In genomic region chr12:47754126-47754525, GRCh38 we compare ENCODE assay signal across 11 cellular contexts. TPM values are rescaled to one million over a fixed set of nuclear protein-coding genes. Genes with fewer than 3 reads are reported as not detected.
DNase-seq lines count a peak whose midpoint lies in the region; ATAC-seq and TF ChIP-seq lines count a peak whose summit lies in the region.
"Had no signal": no experiment of that assay in that cellular context is flagged by ENCODE, and none has a peak within 500 bp of the region (broad histone marks: within the 10 kb centered on the region; RNA-seq: fewer than 3 reads in every experiment).

No MANE protein-coding gene starts in this region.

- intact Hi-C loops in OCI-LY7 (cut with micrococcal nuclease; ENCODE audit: unreplicated experiment): no loop called here

- peaks cover 26% of the 10 kb centered on the region for H3K4me1 Mint-ChIP-seq in T-helper 2 cell treated with Interferon-gamma antibody and Interleukin-4, amounts not matched to agents 5 μg/mL and 100 μg/mL, for 36 hours (ENCODE audit: low read depth)

- H3K79me2 ChIP-seq in OCI-LY7 (ENCODE audit: insufficient read depth, low read depth, low read length): no peaks in the 10 kb centered on the region

- DNase-seq in OCI-LY7 (ENCODE audit: low spot score) (no peak), epithelial cell of esophagus (ENCODE audit: low read depth) (peak; percentile 61)
- no peak for DNase-seq in activated T-cell treated with anti-CD3 and anti-CD28 coated beads, Interleukin-2, amount 50 U/mL, for 1 hour
- no peak for DNase-seq in T-helper 2 cell treated with Interferon-gamma antibody and Interleukin-4, amounts not matched to agents 5 μg/mL and 100 μg/mL, for 36 hours (ENCODE audit: low spot score)
- DNase-seq: cortex of kidney; NCI-H1105; stimulated activated naive CD8-positive, alpha-beta T cell treated with anti-CD3 and anti-CD28 coated beads, Interleukin-15, Interleukin-2, amounts not matched to agents 100 U/mL and 50 U/mL, for 24 hours had no signal

- no peaks in the 10 kb centered on the region for H3K27me3 Mint-ChIP-seq in T-helper 2 cell treated with Interferon-gamma antibody and Interleukin-4, amounts not matched to agents 5 μg/mL and 100 μg/mL, for 36 hours (ENCODE audit: low read depth)

- no peaks in the 10 kb centered on the region for H3K36me3 ChIP-seq in BLaER1 treated with 17β-estradiol and CSF1 and Interleukin-3, amounts not matched to agents 10 nM and 100 nM
- H3K36me3 ChIP-seq in OCI-LY7 (ENCODE audit: insufficient read depth, low read length): no peaks in the 10 kb centered on the region
- H3K36me3 ChIP-seq in skeletal muscle satellite cell (ENCODE audit: insufficient read depth, low read length): no peaks in the 10 kb centered on the region

- H3K9me3 Mint-ChIP-seq in T-helper 2 cell treated with Interferon-gamma antibody and Interleukin-4, amounts not matched to agents 5 μg/mL and 100 μg/mL, for 36 hours: no peaks in the 10 kb centered on the region

- H3K4me1 ChIP-seq in BLaER1 treated with 17β-estradiol and CSF1 and Interleukin-3, amounts not matched to agents 10 nM and 100 nM: peaks cover 69 to 98% (median 95%) of the 10 kb centered on the region in 10 experiments
- peaks cover 55% of the 10 kb centered on the region for H3K4me1 ChIP-seq in OCI-LY7 (ENCODE audit: insufficient read depth, low read length, poor library complexity, severe bottlenecking)
- H3K4me1 ChIP-seq in skeletal muscle satellite cell (ENCODE audit: control insufficient read depth, insufficient read depth, low read length): peaks cover 59% of the 10 kb centered on the region

- H3K4me3 Mint-ChIP-seq in T-helper 2 cell treated with Interferon-gamma antibody and Interleukin-4, amounts not matched to agents 5 μg/mL and 100 μg/mL, for 36 hours: no peak overlapping the region

- H4K20me1 ChIP-seq in BLaER1 treated with 17β-estradiol and CSF1 and Interleukin-3, amounts not matched to agents 10 nM and 100 nM: no peaks in the 10 kb centered on the region; a peak in 1 of 22 replicates
- H4K20me1 ChIP-seq in OCI-LY7 (ENCODE audit: insufficient read depth, low read length): no peaks in the 10 kb centered on the region

- no peak for ATAC-seq in HG02610 (IDR thresholded peaks at IDR 0.05; ENCODE audit: unreplicated experiment)
- ATAC-seq in GM21360 (IDR thresholded peaks at IDR 0.05; ENCODE audit: unreplicated experiment): no peak
- ATAC-seq: stimulated activated naive CD8-positive, alpha-beta T cell treated with anti-CD3 and anti-CD28 coated beads, Interleukin-15, Interleukin-2, amounts not matched to agents 100 U/mL and 50 U/mL, for 24 hours had no signal

- peak overlapping the region; percentile 94 to 100 (median 97) for H3K4me2 ChIP-seq in BLaER1 treated with 17β-estradiol and CSF1 and Interleukin-3, amounts not matched to agents 10 nM and 100 nM
- peak overlapping the region; percentile 16; the same call in 1 of the 2 replicates for H3K4me2 ChIP-seq in OCI-LY7 (ENCODE audit: low read length)
- peak overlapping the region; percentile 30 for H3K4me2 ChIP-seq in skeletal muscle satellite cell (ENCODE audit: low read length)

- peak overlapping the region in 5 of 11 experiments; percentile 33 to 63 (median 46); a peak in 6 of 22 replicates for H3K9ac ChIP-seq in BLaER1 treated with 17β-estradiol and CSF1 and Interleukin-3, amounts not matched to agents 10 nM and 100 nM
- no peak overlapping the region for H3K9ac ChIP-seq in skeletal muscle satellite cell (ENCODE audit: low read depth, low read length)

- TF ChIP-seq CTCF in OCI-LY7 (conservative IDR thresholded peaks at IDR 0.05; ENCODE audit: low read length) (no peak), epithelial cell of esophagus (IDR thresholded peaks at IDR 0.05; ENCODE audit: insufficient read depth, low read depth, low read length, missing control alignments) (no peak)

- no peaks in the 10 kb centered on the region for H3K9me2 ChIP-seq in OCI-LY7 (ENCODE audit: insufficient read depth, low read length)

- no TSS peak for BruUV-seq in OCI-LY7 (replicated peaks; lab: Mats Ljungman, UMichigan)

- POLR2A ChIA-PET in OCI-LY7 (lab: Charles Lee): interaction anchor here (6.7 kb wide), 1 partner anchor 13 kb away, joined by 44 read pairs; no protein-coding TSS in a partner anchor

- H3K4me3 ChIP-seq in BLaER1 treated with 17β-estradiol and CSF1 and Interleukin-3, amounts not matched to agents 10 nM and 100 nM: peak overlapping the region in 7 of 10 experiments; percentile 3 to 47 (median 32); a peak in 7 of 20 replicates
- H3K4me3 ChIP-seq in OCI-LY7 (ENCODE audit: low read depth, low read length, poor library complexity, severe bottlenecking) (no peak overlapping the region), epithelial cell of esophagus (ENCODE audit: low read length) (no peak overlapping the region), skeletal muscle satellite cell (ENCODE audit: low read length) (no peak overlapping the region)

- H2AFZ ChIP-seq in OCI-LY7 (ENCODE audit: low read length): no peak overlapping the region

- no peak overlapping the region for H3K27ac Mint-ChIP-seq in T-helper 2 cell treated with Interferon-gamma antibody and Interleukin-4, amounts not matched to agents 5 μg/mL and 100 μg/mL, for 36 hours

- CTCF ChIA-PET in OCI-LY7 (lab: Charles Lee; ENCODE audit: unreplicated experiment): interaction anchor here (2.0 kb wide), 1 partner anchor 13 kb away, joined by 6 read pairs; no protein-coding TSS in a partner anchor

- H3K27ac ChIP-seq in BLaER1 treated with 17β-estradiol and CSF1 and Interleukin-3, amounts not matched to agents 10 nM and 100 nM: peak overlapping the region in 9 of 11 experiments; percentile 24 to 81 (median 67); a peak in 13 of 22 replicates
- no peak overlapping the region for H3K27ac ChIP-seq in OCI-LY7 (ENCODE audit: low read depth, low read length, poor library complexity, severe bottlenecking)

- no peaks in the 10 kb centered on the region for H3K9me3 ChIP-seq in BLaER1 treated with 17β-estradiol and CSF1 and Interleukin-3, amounts not matched to agents 10 nM and 100 nM (replicated peaks in 1 of 11)
- H3K9me3 ChIP-seq in OCI-LY7 (ENCODE audit: low read length) (no peaks in the 10 kb centered on the region), skeletal muscle satellite cell (replicated peaks; ENCODE audit: low read length) (no peaks in the 10 kb centered on the region)

- H3K27me3 ChIP-seq in BLaER1 treated with 17β-estradiol and CSF1 and Interleukin-3, amounts not matched to agents 10 nM and 100 nM: no peaks in the 10 kb centered on the region
- H3K27me3 ChIP-seq in skeletal muscle satellite cell (ENCODE audit: control insufficient read depth, insufficient read depth, low read length): no peaks in the 10 kb centered on the region

- no peaks in the 10 kb centered on the region for H3K36me3 Mint-ChIP-seq in T-helper 2 cell treated with Interferon-gamma antibody and Interleukin-4, amounts not matched to agents 5 μg/mL and 100 μg/mL, for 36 hours (ENCODE audit: low read depth)

RNA-seq across cellular contexts. Expression of gene RAPGEF3, which starts 4.6 kb away (rescaled TPM):
- total RNA-seq in OCI-LY7 (2014; rRNA removed; shearing (Covaris generic)): 0.69 and 0.80 TPM in 2 replicates
- 2.9 and 4.7 TPM in 2 replicates for total RNA-seq in OCI-LY7 (2022)
- 1.1 and 2.3 TPM in 2 replicates for total RNA-seq in skeletal muscle satellite cell (2012; rRNA removed)

RNA-seq across cellular contexts. Expression of gene SLC48A1, which starts 18.9 kb away (rescaled TPM):
- 3.8 and 9.6 TPM in 2 replicates for total RNA-seq in OCI-LY7 (2014; rRNA removed; shearing (Covaris generic))
- 8.6 and 12.0 TPM in 2 replicates for total RNA-seq in OCI-LY7 (2022)
- total RNA-seq in skeletal muscle satellite cell (2012; rRNA removed): 3.9 and 12.2 TPM in 2 replicates

RNA-seq across cellular contexts. Expression of gene ENDOU, which starts 28.8 kb away (rescaled TPM):
- total RNA-seq in OCI-LY7 (2014; rRNA removed; shearing (Covaris generic)): 0.19 TPM in 1 of 2 replicates, not detected in the other
- 0.55 TPM in 1 of 2 replicates, not detected in the other for total RNA-seq in OCI-LY7 (2022)
- 0.22 and 0.25 TPM in 2 replicates for total RNA-seq in skeletal muscle satellite cell (2012; rRNA removed)

RNA-seq across cellular contexts. Expression of gene RPAP3, which starts 48.3 kb away (rescaled TPM):
- total RNA-seq in OCI-LY7 (2014; rRNA removed; shearing (Covaris generic)): 21.6 and 25.1 TPM in 2 replicates
- total RNA-seq in OCI-LY7 (2022): 52.9 and 53.9 TPM in 2 replicates
- total RNA-seq in skeletal muscle satellite cell (2012; rRNA removed): 14.6 and 18.5 TPM in 2 replicates

Comparison
In these comparisons a context has a peak if more than half of its experiments do, and no peak if none do; other contexts are left out.
1. H3K4me2 ChIP-seq: peak in every context shown above with its lines; median percentile 97 in BLaER1 treated with 17β-estradiol and CSF1 and Interleukin-3, amounts not matched to agents 10 nM and 100 nM; 30 in skeletal muscle satellite cell; 16 in OCI-LY7.
2. H3K4me3 ChIP-seq: peak in BLaER1 treated with 17β-estradiol and CSF1 and Interleukin-3, amounts not matched to agents 10 nM and 100 nM (7 of 10); none in OCI-LY7 (single experiment), epithelial cell of esophagus (single experiment) and skeletal muscle satellite cell (single experiment).